In genomic region chr22:25111579-25112517, GRCh38 we compare ENCODE assay signal across 8 cellular contexts.
A peak's percentile ranks its signal among the peaks of the same experiment; 100 is the strongest.
DNase-seq lines count a peak whose midpoint lies in the region; ATAC-seq, FAIRE-seq and TF ChIP-seq lines count a peak whose summit lies in the region.

No MANE protein-coding gene starts in this region.

- POLR2A ChIA-PET in K562 (lab: Yijun Ruan, JAX), result interaction anchor here (0.7 to 1.4 kb wide), 2 partner anchors 15 to 358 kb away, joined by 3 to 4 read pairs; no protein-coding TSS in a partner anchor

- no peak for FAIRE-seq in K562 (lab: Jason Lieb, UNC)
- no peak for FAIRE-seq in kidney (lab: Jason Lieb, UNC)

- peaks cover 8% of the 10 kb centered on the region for H3K36me3 Mint-ChIP-seq in activated naive CD4-positive, alpha-beta T cell treated with anti-CD3 and anti-CD28 coated beads, Interleukin-2, amount 10 ng/mL, durations not matched to agents 7 days and 5 days
- H3K36me3 Mint-ChIP-seq in stimulated activated naive B cell treated with anti-CD40 and anti-IgM and Interleukin-4, amounts not matched to agents 10 μg/mL and 1 μg/mL and 100 μg/mL, for 72 hours, result no peaks in the 10 kb centered on the region

- H3K4me1 ChIP-seq in K562 (replicated peaks in 1 of 2; ENCODE audit: control insufficient read depth in 2 of 2, insufficient read depth in 2 of 2, low read length in 2 of 2), result peaks cover 0 to 6% of the 10 kb centered on the region in 2 experiments; a peak in 2 of 5 replicates
- peaks cover 29 to 31% of the 10 kb centered on the region in 2 donors for H3K4me1 ChIP-seq in kidney (ENCODE audit: control insufficient read depth in 1 of 2, insufficient read depth in 1 of 2, low read depth in 1 of 2, low read length in 2 of 2)

- H3K9me3 ChIP-seq in K562 (replicated peaks; ENCODE audit: control insufficient read depth, insufficient read depth, low read depth, low read length), result no peaks in the 10 kb centered on the region
- H3K9me3 ChIP-seq in kidney (ENCODE audit: control insufficient read depth in 1 of 2, low read length in 2 of 2), result no peaks in the 10 kb centered on the region

- H3K27ac Mint-ChIP-seq in activated naive CD4-positive, alpha-beta T cell treated with anti-CD3 and anti-CD28 coated beads, Interleukin-2, amount 10 ng/mL, durations not matched to agents 7 days and 5 days, result no peak overlapping the region
- H3K27ac Mint-ChIP-seq in stimulated activated naive B cell treated with anti-CD40 and anti-IgM and Interleukin-4, amounts not matched to agents 10 μg/mL and 1 μg/mL and 100 μg/mL, for 72 hours, result peak overlapping the region; percentile 14

- 0 out of 4 replicates have a peak overlapping the region, but pooled peaks of 1 of the 2 experiments have one; percentile 17 for H3K9ac ChIP-seq in K562 (ENCODE audit: insufficient read depth in 1 of 2, low read depth in 2 of 2, low read length in 2 of 2)
- H3K9ac ChIP-seq in kidney (ENCODE audit: low read length in 2 of 2), result peak overlapping the region; percentile 17 to 78

- peaks cover 7% of the 10 kb centered on the region for H4K20me1 ChIP-seq in K562 (replicated peaks; ENCODE audit: control insufficient read depth, insufficient read depth, low read length)

- H3K9me3 Mint-ChIP-seq in activated naive CD4-positive, alpha-beta T cell treated with anti-CD3 and anti-CD28 coated beads, Interleukin-2, amount 10 ng/mL, durations not matched to agents 7 days and 5 days, result peaks cover 5% of the 10 kb centered on the region
- H3K9me3 Mint-ChIP-seq in stimulated activated naive B cell treated with anti-CD40 and anti-IgM and Interleukin-4, amounts not matched to agents 10 μg/mL and 1 μg/mL and 100 μg/mL, for 72 hours, result no peaks in the 10 kb centered on the region

- no TSS peak for BruUV-seq in K562 (replicated peaks; lab: Mats Ljungman, UMichigan)

- no peak for TF ChIP-seq POLR2A in K562 (conservative IDR thresholded peaks at IDR 0.05)

- no peak for DNase-seq in activated naive CD4-positive, alpha-beta T cell treated with anti-CD3 and anti-CD28 coated beads, Interleukin-2, amount 10 ng/mL, durations not matched to agents 7 days and 5 days
- no peak for DNase-seq in activated naive CD4-positive, alpha-beta T cell treated with Interleukin-2 at 50 U/mL for 16 hours
- peak in 2 of 4 experiments; percentile 12 to 13 for DNase-seq in K562 (ENCODE audit: extremely low read depth in 1 of 4, low spot score in 3 of 4)
- peak; percentile 86 for DNase-seq in kidney
- no peak for DNase-seq in stimulated activated naive B cell treated with anti-CD40 and anti-IgM and Interleukin-4, amounts not matched to agents 10 μg/mL and 1 μg/mL and 100 μg/mL, for 72 hours

- H3K79me2 ChIP-seq in K562 (ENCODE audit: control insufficient read depth, insufficient read depth, low read length), result no peaks in the 10 kb centered on the region

- no peak overlapping the region for H2AFZ ChIP-seq in K562 (ENCODE audit: low read depth, low read length)

- 6% methylated on average over 21 of the region's 35 CpGs for WGBS in K562 (ENCODE audit: insufficient coverage, low coverage, missing lambda C conversion rate)

- H3K4me1 Mint-ChIP-seq in activated naive CD4-positive, alpha-beta T cell treated with anti-CD3 and anti-CD28 coated beads, Interleukin-2, amount 10 ng/mL, durations not matched to agents 7 days and 5 days, result peaks cover 20% of the 10 kb centered on the region
- H3K4me1 Mint-ChIP-seq in stimulated activated naive B cell treated with anti-CD40 and anti-IgM and Interleukin-4, amounts not matched to agents 10 μg/mL and 1 μg/mL and 100 μg/mL, for 72 hours, result peaks cover 8 to 16% of the 10 kb centered on the region in 2 donors

- no peak for TF ChIP-seq CTCF in K562 (IDR thresholded peaks at IDR 0.05 in 2 of 3, conservative IDR thresholded peaks at IDR 0.05 in 1 of 3; ENCODE audit: insufficient read depth in 2 of 3, low read depth in 1 of 3, low read length in 3 of 3)
- TF ChIP-seq CTCF in kidney (IDR thresholded peaks at IDR 0.05; ENCODE audit: borderline replicate concordance, extremely low read depth, insufficient read depth), result no peak

- H3K4me2 ChIP-seq in K562 (ENCODE audit: insufficient read depth, low read length), result no peak overlapping the region

- H3K4me3 ChIP-seq in K562 (peak overlapping the region; percentile 23; the same call in 1 of the 2 replicates), kidney (ENCODE audit: low read length in 2 of 2) (peak overlapping the region; percentile 74 to 80)

- ATAC-seq in K562 (peak; percentile 28; the same call in 2 of the 3 replicates), HG02759 (IDR thresholded peaks at IDR 0.05; ENCODE audit: unreplicated experiment) (no peak), GM18909 (IDR thresholded peaks at IDR 0.05; ENCODE audit: poor library complexity, unreplicated experiment) (no peak), HG03571 (IDR thresholded peaks at IDR 0.05; ENCODE audit: unreplicated experiment) (no peak)
- peak; percentile 33 to 38 for ATAC-seq in stimulated activated naive B cell treated with anti-CD40 and anti-IgM and Interleukin-4, amounts not matched to agents 10 μg/mL and 1 μg/mL and 100 μg/mL, for 72 hours (replicated peaks)

- H3K27me3 Mint-ChIP-seq in activated naive CD4-positive, alpha-beta T cell treated with anti-CD3 and anti-CD28 coated beads, Interleukin-2, amount 10 ng/mL, durations not matched to agents 7 days and 5 days, result peaks cover 10% of the 10 kb centered on the region
- H3K27me3 Mint-ChIP-seq in stimulated activated naive B cell treated with anti-CD40 and anti-IgM and Interleukin-4, amounts not matched to agents 10 μg/mL and 1 μg/mL and 100 μg/mL, for 72 hours, result peaks cover 47 to 69% of the 10 kb centered on the region in 2 donors

- TF ChIP-seq EP300 in K562 (IDR thresholded peaks at IDR 0.05; ENCODE audit: low read length), result no peak

- peaks cover 7 to 27% of the 10 kb centered on the region in 2 experiments; a peak in 4 of 5 replicates for H3K27me3 ChIP-seq in K562 (ENCODE audit: control insufficient read depth in 2 of 2, insufficient read depth in 2 of 2, low read length in 2 of 2)

- H3K27ac ChIP-seq in K562 (ENCODE audit: extremely low read depth, low read depth, low read length), result no peak overlapping the region
- peak overlapping the region; percentile 82 to 85 for H3K27ac ChIP-seq in kidney (ENCODE audit: low read depth in 2 of 2, low read length in 2 of 2)

- in situ Hi-C loops in K562 (cut with MboI), result no loop called here

- no peaks in the 10 kb centered on the region for H3K9me1 ChIP-seq in K562 (ENCODE audit: control insufficient read depth, insufficient read depth, low read length)

- H3K4me3 Mint-ChIP-seq in activated naive CD4-positive, alpha-beta T cell treated with anti-CD3 and anti-CD28 coated beads, Interleukin-2, amount 10 ng/mL, durations not matched to agents 7 days and 5 days, result peak overlapping the region; percentile 60
- H3K4me3 Mint-ChIP-seq in stimulated activated naive B cell treated with anti-CD40 and anti-IgM and Interleukin-4, amounts not matched to agents 10 μg/mL and 1 μg/mL and 100 μg/mL, for 72 hours, result peak overlapping the region; percentile 73 to 81

- H3K36me3 ChIP-seq in K562 (ENCODE audit: control insufficient read depth, insufficient read depth, low read length) (no peaks in the 10 kb centered on the region), kidney (ENCODE audit: control insufficient read depth in 1 of 2, insufficient read depth in 2 of 2, low read length in 2 of 2) (no peaks in the 10 kb centered on the region)

- intact Hi-C loops in K562 (cut with micrococcal nuclease), result no loop called here
- intact Hi-C loops in kidney (cut with DNase I), result no loop called here

- CTCF ChIA-PET in activated naive CD4-positive, alpha-beta T cell treated with anti-CD3 and anti-CD28 coated beads, Interleukin-2, amount 10 ng/mL, durations not matched to agents 7 days and 5 days (lab: Charles Lee), result interaction anchor here (0.9 to 1.8 kb wide), 8 partner anchors 10 to 173 kb away, joined by 3 to 9 read pairs (median 4); no protein-coding TSS in a partner anchor
- CTCF ChIA-PET in K562 (lab: Yijun Ruan, JAX; ENCODE audit: low intra/inter-chr PET ratio), result no interaction called here

- no peak for TF ChIP-seq RAD21 in K562 (CRISPR knock-in tag; conservative IDR thresholded peaks at IDR 0.05 in 1 of 2, IDR thresholded peaks at IDR 0.05 in 1 of 2)

TF ChIP-seq in K562, 482 proteins besides CTCF, POLR2A, EP300 and RAD21:
- no peak for TF ChIP-seq ZNF197 (CRISPR knock-in tag; IDR thresholded peaks at IDR 0.05; ENCODE audit: low read depth)

Comparison
In these comparisons a context has a peak if more than half of its experiments do, and no peak if none do; other contexts are left out.
1. ATAC-seq: peak in K562 (single experiment) and stimulated activated naive B cell treated with anti-CD40 and anti-IgM and Interleukin-4, amounts not matched to agents 10 μg/mL and 1 μg/mL and 100 μg/mL, for 72 hours (2 of 2); none in HG02759 (single experiment), GM18909 (single experiment) and HG03571 (single experiment).